ENCODE assay signal across 8 cellular contexts in the genomic region with DNA sequence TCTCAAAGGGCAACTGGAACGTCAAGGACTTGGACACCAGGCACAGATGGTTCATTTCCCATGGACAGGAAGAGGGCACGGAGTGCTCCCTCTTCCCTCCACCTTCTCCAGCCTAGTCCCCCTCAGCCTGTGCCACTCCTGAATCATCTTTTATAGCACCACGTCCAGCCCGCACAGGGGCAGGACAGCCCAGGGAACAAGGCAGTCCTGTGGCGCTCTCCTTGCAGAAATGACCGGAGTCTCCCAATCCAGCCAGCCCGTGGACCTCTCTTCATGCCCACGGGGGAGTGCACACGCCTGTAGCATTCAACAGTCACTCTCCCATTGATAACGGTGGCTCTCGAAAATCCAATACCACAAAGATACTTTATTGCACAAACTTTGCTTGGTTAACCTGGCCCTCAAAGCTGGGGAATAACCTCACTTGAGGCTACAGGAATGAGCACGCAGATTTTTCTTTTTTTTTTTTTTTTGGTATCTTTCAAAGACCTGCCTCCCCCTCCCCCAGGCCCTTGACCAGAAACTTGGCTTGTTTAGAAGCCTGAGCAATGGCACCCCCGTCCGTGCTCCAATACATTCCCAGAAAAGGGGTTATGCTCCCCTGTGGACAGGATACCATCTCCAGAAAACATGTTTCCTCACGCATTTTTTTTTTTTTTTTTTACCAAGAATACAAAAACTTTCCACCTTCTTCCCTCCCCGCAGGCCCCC. TPM values are rescaled to one million over a fixed set of nuclear protein-coding genes. Genes with fewer than 3 reads are reported as not detected.
DNase-seq lines count a peak whose midpoint lies in the region; ATAC-seq and TF ChIP-seq lines count a peak whose summit lies in the region.

No MANE protein-coding gene starts in this region.

- H3K9me3 Mint-ChIP-seq in activated T-cell treated with anti-CD3 and anti-CD28 coated beads, Interleukin-2, amount 50 U/mL, for 4 hours = no peaks in the 10 kb centered on the region

- peak in 1 of 3 donors; percentile 6 for TF ChIP-seq POLR2A in body of pancreas (IDR thresholded peaks at IDR 0.05)
- no peak for TF ChIP-seq POLR2A in transverse colon (IDR thresholded peaks at IDR 0.05)

- H3K36me3 ChIP-seq in body of pancreas (replicated peaks in 1 of 2; ENCODE audit: insufficient read depth in 1 of 2, low read depth in 2 of 2) = no peaks in the 10 kb centered on the region
- no peaks in the 10 kb centered on the region for H3K36me3 ChIP-seq in mesodermal cell (ENCODE audit: control insufficient read depth, insufficient read depth, low read length)
- H3K36me3 ChIP-seq in transverse colon = no peaks in the 10 kb centered on the region

- H3K4me3 ChIP-seq in body of pancreas (peak overlapping the region in 1 of 2 donors; percentile 63), mesodermal cell (ENCODE audit: extremely low read depth, insufficient read depth, low read length, poor library complexity, severe bottlenecking) (peak overlapping the region; percentile 58), transverse colon (peak overlapping the region; percentile 30 to 74 (median 62))

- H3K4me1 Mint-ChIP-seq in activated T-cell treated with anti-CD3 and anti-CD28 coated beads, Interleukin-2, amount 50 U/mL, for 4 hours (ENCODE audit: low read depth) = peaks cover 67% of the 10 kb centered on the region

- H3K9me3 ChIP-seq in body of pancreas (no peaks in the 10 kb centered on the region), mesodermal cell (ENCODE audit: control insufficient read depth, low read length) (no peaks in the 10 kb centered on the region), transverse colon (no peaks in the 10 kb centered on the region)

- DNase-seq in activated T-cell treated with anti-CD3 and anti-CD28 coated beads, Interleukin-2, amount 50 U/mL, for 4 hours = no peak
- no peak for DNase-seq in activated T-cell treated with anti-CD3 and anti-CD28 coated beads, Interleukin-2, amount 50 U/mL, for 1 hour
- peak; percentile 19 to 57 (median 50) for DNase-seq in body of pancreas
- no peak for DNase-seq in transverse colon
- DNase-seq in GM10248 (ENCODE audit: extremely low spot score) = no peak
- no peak for DNase-seq in NK-92 (lab: John Stamatoyannopoulos, UW; ENCODE audit: unreplicated experiment)
- DNase-seq in A172 (ENCODE audit: low spot score) = no peak

- in situ Hi-C loops in transverse colon (cut with MboI; ENCODE audit: low pct_ligation_motif_present in 1 of 4, low pct_unique_long_range_greater_than_20kb in 1 of 4, low sequenced_read_pairs in 3 of 4) = no loop called here

- H3K4me1 ChIP-seq in body of pancreas = peaks cover 13% of the 10 kb centered on the region
- no peaks in the 10 kb centered on the region for H3K4me1 ChIP-seq in mesodermal cell (ENCODE audit: control insufficient read depth, insufficient read depth, low read length, poor library complexity, severe bottlenecking)
- peaks cover 0 to 5% (median 0%) of the 10 kb centered on the region in 4 donors for H3K4me1 ChIP-seq in transverse colon

- H3K4me3 Mint-ChIP-seq in activated T-cell treated with anti-CD3 and anti-CD28 coated beads, Interleukin-2, amount 50 U/mL, for 4 hours = peak overlapping the region; percentile 95

- 6 to 7% methylated on average over 13 to 16 of the region's 16 CpGs for WGBS in body of pancreas, 2 donors
- WGBS in mesodermal cell (ENCODE audit: insufficient coverage in 2 of 2), 2 experiments = 20 to 37% methylated on average over 9 to 11 of the region's 16 CpGs
- WGBS in transverse colon (ENCODE audit: low coverage in 1 of 2), 2 donors = 0 to 25% methylated on average over 3 to 16 of the region's 16 CpGs

- TF ChIP-seq CTCF in body of pancreas (IDR thresholded peaks at IDR 0.05) (no peak), transverse colon (IDR thresholded peaks at IDR 0.05) (no peak), GM10248 (IDR thresholded peaks at IDR 0.05; ENCODE audit: control extremely low read depth, extremely low read depth, low read depth, missing control alignments) (no peak)

- CTCF ChIA-PET in GM10248 (lab: Yijun Ruan, JAX) = no interaction called here

- H3K36me3 Mint-ChIP-seq in activated T-cell treated with anti-CD3 and anti-CD28 coated beads, Interleukin-2, amount 50 U/mL, for 4 hours (ENCODE audit: insufficient read depth) = peaks cover 21% of the 10 kb centered on the region

- H3K27me3 ChIP-seq in body of pancreas = no peaks in the 10 kb centered on the region
- peaks cover 16% of the 10 kb centered on the region for H3K27me3 ChIP-seq in transverse colon

- ATAC-seq in activated T-cell treated with anti-CD3 and anti-CD28 coated beads, Interleukin-2, amount 50 U/mL, for 4 hours = peak; percentile 3 to 9
- peak; percentile 8 for ATAC-seq in body of pancreas

- POLR2A ChIA-PET in GM10248 (lab: Yijun Ruan, JAX) = no interaction called here

- no peak for TF ChIP-seq EP300 in transverse colon (IDR thresholded peaks at IDR 0.05; ENCODE audit: low read depth)

- peak overlapping the region; percentile 65 to 90 (median 88) for H3K27ac ChIP-seq in body of pancreas
- no peak overlapping the region for H3K27ac ChIP-seq in mesodermal cell (ENCODE audit: low read depth, low read length, severe bottlenecking)
- peak overlapping the region; percentile 56 to 79 (median 68) for H3K27ac ChIP-seq in transverse colon

- intact Hi-C loops in body of pancreas (cut with DNase I) (no loop called here), transverse colon (cut with DNase I; ENCODE audit: low total_unique reads) (no loop called here)

- no peaks in the 10 kb centered on the region for H3K27me3 Mint-ChIP-seq in activated T-cell treated with anti-CD3 and anti-CD28 coated beads, Interleukin-2, amount 50 U/mL, for 4 hours (ENCODE audit: low read depth)

RNA-seq across cellular contexts. Expression of gene PRKCQ, which starts 0.7 kb away (rescaled TPM):
- 10 to 100 TPM; 21.4 to 26.2 (median 22.3) TPM for total RNA-seq in activated T-cell treated with anti-CD3 and anti-CD28 coated beads, Interleukin-2, amount 50 U/mL, for 4 hours
- total RNA-seq in body of pancreas (1 to 10 TPM in 1 of 2 donors, under 1 TPM in 1; 0.33 to 6.0 TPM), transverse colon (1 to 10 TPM in 2 of 4 donors, under 1 TPM in 2; 0.60 to 2.7 (median 1.2) TPM)
- polyA plus RNA-seq in mesodermal cell (2013, experiment 1 of 2) = 1.6 TPM
- 1.4 TPM for polyA plus RNA-seq in mesodermal cell (2013, experiment 2 of 2)
- total RNA-seq in A172 (2014; rRNA removed; shearing (Covaris generic)) = not detected in 2 replicates

Comparison
In these comparisons a context has a peak if more than half of its experiments do, and no peak if none do; other contexts are left out.
1. DNase-seq: peak in body of pancreas (4 of 4); none in activated T-cell treated with anti-CD3 and anti-CD28 coated beads, Interleukin-2, amount 50 U/mL, for 4 hours (single experiment), activated T-cell treated with anti-CD3 and anti-CD28 coated beads, Interleukin-2, amount 50 U/mL, for 1 hour (single experiment), transverse colon (single experiment), GM10248 (single experiment), NK-92 (single experiment) and A172 (single experiment).